8 cellular contexts compared by ENCODE assay signal in the genomic region with DNA sequence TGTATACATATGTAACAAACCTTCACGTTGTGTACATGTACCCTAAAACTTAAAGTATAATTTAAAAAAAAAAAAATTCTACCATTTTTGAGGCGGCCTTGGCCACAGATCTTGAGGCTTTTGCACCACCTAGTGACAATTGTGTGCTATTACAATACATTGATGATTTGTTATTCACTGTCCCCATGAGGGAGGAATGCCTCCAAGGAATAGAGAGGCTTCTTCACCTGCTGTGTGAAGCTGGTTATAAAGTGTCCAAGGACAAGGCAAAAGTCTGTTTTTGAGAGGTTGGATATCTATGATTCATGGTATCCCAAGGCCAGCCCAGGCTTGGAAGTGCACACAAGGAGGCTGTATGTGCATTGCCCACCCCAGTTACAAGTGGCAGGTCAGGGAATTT. TPM values are rescaled to one million over a fixed set of nuclear protein-coding genes. Genes with fewer than 3 reads are reported as not detected.
A peak's percentile ranks its signal among the peaks of the same experiment; 100 is the strongest.
DNase-seq lines count a peak whose midpoint lies in the region; ATAC-seq and TF ChIP-seq lines count a peak whose summit lies in the region.

No MANE protein-coding gene starts in this region.

- H3K27me3 ChIP-seq in KMS-11 (ENCODE audit: insufficient read depth, low read depth) = no peaks in the 10 kb centered on the region
- no peaks in the 10 kb centered on the region for H3K27me3 ChIP-seq in mesendoderm (ENCODE audit: insufficient read depth, low read length, poor library complexity)
- no peaks in the 10 kb centered on the region for H3K27me3 ChIP-seq in tibial nerve

- no peak overlapping the region for H4K5ac ChIP-seq in mesendoderm (ENCODE audit: low read length)

- no peak overlapping the region for H3K9ac ChIP-seq in KMS-11
- H3K9ac ChIP-seq in mesendoderm (ENCODE audit: low read length) = no peak overlapping the region

- H3K79me1 ChIP-seq in mesendoderm (ENCODE audit: low read length) = no peaks in the 10 kb centered on the region

- peaks cover 0 to 3% (median 0%) of the 10 kb centered on the region in 4 donors for H3K9me3 ChIP-seq in tibial nerve

- WGBS in mesendoderm (ENCODE audit: extremely low coverage, insufficient coverage, low lambda C conversion rate) = no CpG with 5 or more reads among the region's 2 CpGs
- 2 to 11% methylated on average over 2 of the region's 2 CpGs for WGBS in tibial nerve, 2 donors

- H2BK5ac ChIP-seq in mesendoderm (ENCODE audit: low read length) = no peak overlapping the region

- no peak overlapping the region for H2AFZ ChIP-seq in KMS-11 (ENCODE audit: low read depth)

- TF ChIP-seq CTCF in KMS-11 (conservative IDR thresholded peaks at IDR 0.05; ENCODE audit: low read depth, low read length) (peak; percentile 72), brain (conservative IDR thresholded peaks at IDR 0.05) (peak; percentile 58 to 70), tibial nerve (IDR thresholded peaks at IDR 0.05) (peak in 1 of 5 experiments; percentile 21)

- H2BK15ac ChIP-seq in mesendoderm (replicated peaks; ENCODE audit: low read depth) = no peak overlapping the region

- peaks cover 6% of the 10 kb centered on the region for H3K27me3 Mint-ChIP-seq in brain

- no peak overlapping the region for H3K56ac ChIP-seq in mesendoderm (ENCODE audit: low read length)

- no peak overlapping the region for H2AK5ac ChIP-seq in mesendoderm (ENCODE audit: low read length)

- H3K27ac ChIP-seq in KMS-11 (no peak overlapping the region), mesendoderm (ENCODE audit: low read depth, low read length) (no peak overlapping the region), tibial nerve (no peak overlapping the region)

- no peak overlapping the region for H3K27ac Mint-ChIP-seq in brain

- no peaks in the 10 kb centered on the region for H3K4me1 ChIP-seq in KMS-11 (ENCODE audit: low read depth, poor library complexity, severe bottlenecking)
- H3K4me1 ChIP-seq in mesendoderm (ENCODE audit: control insufficient read depth, low read depth, low read length) = no peaks in the 10 kb centered on the region
- H3K4me1 ChIP-seq in tibial nerve = no peaks in the 10 kb centered on the region

- H3K36me3 ChIP-seq in KMS-11 (ENCODE audit: insufficient read depth) (no peaks in the 10 kb centered on the region), mesendoderm (ENCODE audit: control insufficient read depth, insufficient read depth, low read length) (no peaks in the 10 kb centered on the region), tibial nerve (no peaks in the 10 kb centered on the region)

- H3K79me2 ChIP-seq in KMS-11 (ENCODE audit: insufficient read depth, low read depth) (no peaks in the 10 kb centered on the region), mesendoderm (ENCODE audit: control insufficient read depth, insufficient read depth, low read length) (no peaks in the 10 kb centered on the region)

- no peak overlapping the region for H3K18ac ChIP-seq in mesendoderm (ENCODE audit: low read length)

- H3K4me2 ChIP-seq in KMS-11 (no peak overlapping the region), mesendoderm (ENCODE audit: low read length) (no peak overlapping the region)

- peaks cover 0 to 3% (median 0%) of the 10 kb centered on the region in 5 experiments for H3K9me3 Mint-ChIP-seq in brain

- H3K4me1 Mint-ChIP-seq in brain = no peaks in the 10 kb centered on the region

- TF ChIP-seq POLR2A in tibial nerve (IDR thresholded peaks at IDR 0.05) = no peak

- no peak overlapping the region for H2BK120ac ChIP-seq in mesendoderm (ENCODE audit: low read depth, low read length)

- H3K23ac ChIP-seq in mesendoderm (ENCODE audit: low read length) = no peak overlapping the region

- TF ChIP-seq EP300 in tibial nerve (IDR thresholded peaks at IDR 0.05) = no peak

- H3K4me3 ChIP-seq in KMS-11 (IDR thresholded peaks at IDR 0.05; ENCODE audit: insufficient read depth, low read depth, low read length) (no peak overlapping the region), mesendoderm (ENCODE audit: low read length) (no peak overlapping the region), tibial nerve (no peak overlapping the region)

- no peak overlapping the region for H3K4ac ChIP-seq in mesendoderm (ENCODE audit: low read depth, low read length)

- H4K20me1 ChIP-seq in KMS-11 (ENCODE audit: insufficient read depth) = no peaks in the 10 kb centered on the region

- H3K4me3 Mint-ChIP-seq in brain = no peak overlapping the region

- ATAC-seq in HG03439 (IDR thresholded peaks at IDR 0.05; ENCODE audit: unreplicated experiment) (no peak), HG02884 (IDR thresholded peaks at IDR 0.05; ENCODE audit: unreplicated experiment) (no peak)

- H4K8ac ChIP-seq in mesendoderm (ENCODE audit: low read depth, low read length) = no peak overlapping the region

- H3K36me3 Mint-ChIP-seq in brain = no peaks in the 10 kb centered on the region

- DNase-seq in NCI-H748 (lab: John Stamatoyannopoulos, UW; ENCODE audit: unreplicated experiment) = peak; percentile 8
- DNase-seq in NCI-H748 treated with DMSO at 0.1 percent for 48 hours (lab: John Stamatoyannopoulos, UW) = no peak
- DNase-seq in mesendoderm = peak; percentile 19
- DNase-seq in tibial nerve (ENCODE audit: low spot score in 2 of 2) = no peak

RNA-seq across cellular contexts. Expression of a gene that starts 30.7 kb away (rescaled TPM):
- not detected for polyA plus RNA-seq in brain (ENCODE audit: insufficient read depth, low read depth, low replicate concordance)
- not detected for polyA plus RNA-seq in mesendoderm (2013, experiment 1 of 2)
- polyA plus RNA-seq in mesendoderm (2013, experiment 2 of 2) = not detected
- total RNA-seq in tibial nerve = not detected

Comparison
In these comparisons a context has a peak if more than half of its experiments do, and no peak if none do; other contexts are left out.
1. DNase-seq: peak in NCI-H748 (single experiment) and mesendoderm (single experiment); none in NCI-H748 treated with DMSO at 0.1 percent for 48 hours (single experiment) and tibial nerve (0 of 2).